ENCODE assay signal across 13 cellular contexts in genomic region chr14:61720302-61720677, GRCh38. TPM values are rescaled to one million over a fixed set of nuclear protein-coding genes. Genes with fewer than 3 reads are reported as not detected.
DNase-seq lines count a peak whose midpoint lies in the region; ATAC-seq and TF ChIP-seq lines count a peak whose summit lies in the region.
"Had no signal": no experiment of that assay in that cellular context is flagged by ENCODE, and none has a peak within 500 bp of the region (broad histone marks: within the 10 kb centered on the region; RNA-seq: fewer than 3 reads in every experiment).

No MANE protein-coding gene starts in this region.

- H3K36me3 ChIP-seq in cardiac muscle cell (peaks cover 32% of the 10 kb centered on the region), vagina (peaks cover 0 to 19% of the 10 kb centered on the region in 2 donors), upper lobe of left lung (peaks cover 7 to 40% (median 8%) of the 10 kb centered on the region in 4 donors)

- no peak for TF ChIP-seq EP300 in upper lobe of left lung (IDR thresholded peaks at IDR 0.05)

- peak in 1 of 2 donors; percentile 69 for DNase-seq in cardiac muscle cell (ENCODE audit: low read depth in 1 of 2, low spot score in 1 of 2)
- DNase-seq in cardiac septum (ENCODE audit: low spot score), result no peak
- no peak for DNase-seq in activated B cell treated with CpG ODN at 0.5 μM for 24 hours
- DNase-seq in immature natural killer cell, result no peak
- no peak for DNase-seq in vagina (ENCODE audit: extremely low spot score in 2 of 2)
- DNase-seq in hypothalamus (lab: John Stamatoyannopoulos, UW), result no peak
- no peak for DNase-seq in upper lobe of left lung
- no peak for DNase-seq in epidermal melanocyte (ENCODE audit: insufficient read length, low spot score)
- DNase-seq: cortex of kidney; glutamatergic neuron; NCI-H1105 treated with DMSO at 0.1 percent for 48 hours; stimulated activated CD8-positive, alpha-beta memory T cell treated with anti-CD3 and anti-CD28 coated beads, Interleukin-4, amount 100 ng/mL, for 48 hours had no signal

- peak overlapping the region; percentile 53 for H3K27ac ChIP-seq in cardiac muscle cell
- H3K27ac ChIP-seq in vagina, result peak overlapping the region; percentile 54
- no peak overlapping the region for H3K27ac ChIP-seq in upper lobe of left lung
- H3K27ac ChIP-seq: C4-2B had no signal

- no peaks in the 10 kb centered on the region for H3K9me3 ChIP-seq in cardiac muscle cell (ENCODE audit: low read depth)
- no peaks in the 10 kb centered on the region for H3K9me3 ChIP-seq in vagina
- H3K9me3 ChIP-seq in upper lobe of left lung, result no peaks in the 10 kb centered on the region

- 68 to 69% methylated on average over 9 of the region's 9 CpGs for WGBS in upper lobe of left lung, 2 donors

- H3K4me1 Mint-ChIP-seq in activated B cell treated with CpG ODN at 0.5 μM for 24 hours (peaks cover 81% of the 10 kb centered on the region), immature natural killer cell (peaks cover 48 to 74% of the 10 kb centered on the region in 2 donors)

- intact Hi-C loops in cardiac septum (cut with DNase I), result no loop called here
- intact Hi-C loops in activated B cell treated with CpG ODN at 0.5 μM for 24 hours (cut with micrococcal nuclease), result no loop called here
- intact Hi-C loops in vagina (cut with DNase I), result no loop called here

- POLR2A ChIA-PET in activated B cell treated with CpG ODN at 0.5 μM for 24 hours (lab: Charles Lee), result interaction anchor here (0.8 to 7.9 kb wide), 11 partner anchors 8 to 249 kb away, joined by 3 to 55 read pairs (median 5); partner anchors contain the start of gene HIF1A

- H3K27ac Mint-ChIP-seq in activated B cell treated with CpG ODN at 0.5 μM for 24 hours, result peak overlapping the region; percentile 84
- peak overlapping the region; percentile 58 to 86 (median 80) for H3K27ac Mint-ChIP-seq in immature natural killer cell

- peaks cover 32% of the 10 kb centered on the region for H3K36me3 Mint-ChIP-seq in activated B cell treated with CpG ODN at 0.5 μM for 24 hours (ENCODE audit: low read depth)
- peaks cover 7 to 18% (median 9%) of the 10 kb centered on the region in 3 donors for H3K36me3 Mint-ChIP-seq in immature natural killer cell

- CTCF ChIA-PET in activated B cell treated with CpG ODN at 0.5 μM for 24 hours (lab: Charles Lee), result interaction anchor here (1.1 to 3.1 kb wide), 6 partner anchors 10 to 249 kb away, joined by 3 to 12 read pairs (median 6); no protein-coding TSS in a partner anchor

- H3K27me3 ChIP-seq in cardiac muscle cell, result no peaks in the 10 kb centered on the region
- H3K27me3 ChIP-seq in vagina, result no peaks in the 10 kb centered on the region
- no peaks in the 10 kb centered on the region for H3K27me3 ChIP-seq in upper lobe of left lung

- peak overlapping the region; percentile 69 for H3K4me3 Mint-ChIP-seq in activated B cell treated with CpG ODN at 0.5 μM for 24 hours
- H3K4me3 Mint-ChIP-seq in immature natural killer cell, result peak overlapping the region; percentile 16 to 71 (median 44)

- peaks cover 30% of the 10 kb centered on the region for H3K4me1 ChIP-seq in cardiac muscle cell (ENCODE audit: low read depth)
- peaks cover 42% of the 10 kb centered on the region for H3K4me1 ChIP-seq in vagina
- H3K4me1 ChIP-seq in upper lobe of left lung, result peaks cover 15 to 36% (median 31%) of the 10 kb centered on the region in 4 donors

- H3K27me3 Mint-ChIP-seq in activated B cell treated with CpG ODN at 0.5 μM for 24 hours (no peaks in the 10 kb centered on the region), immature natural killer cell (ENCODE audit: low read depth in 3 of 3) (peaks cover 0 to 5% (median 0%) of the 10 kb centered on the region in 3 donors)

- ATAC-seq in activated B cell treated with CpG ODN at 0.5 μM for 24 hours (ENCODE audit: low read depth) (peak; percentile 40), upper lobe of left lung (ENCODE audit: low FRiP score in 2 of 2) (no peak)

- TF ChIP-seq POLR2A in vagina (IDR thresholded peaks at IDR 0.05), result no peak
- TF ChIP-seq POLR2A in upper lobe of left lung (IDR thresholded peaks at IDR 0.05), result no peak

- H3K9me3 Mint-ChIP-seq in activated B cell treated with CpG ODN at 0.5 μM for 24 hours, result no peaks in the 10 kb centered on the region
- no peaks in the 10 kb centered on the region for H3K9me3 Mint-ChIP-seq in immature natural killer cell

- TF ChIP-seq CTCF in cardiac muscle cell (IDR thresholded peaks at IDR 0.05; ENCODE audit: low read depth, low read length), result no peak
- TF ChIP-seq CTCF in activated B cell treated with CpG ODN at 0.5 μM for 24 hours (IDR thresholded peaks at IDR 0.05), result no peak
- no peak for TF ChIP-seq CTCF in vagina (IDR thresholded peaks at IDR 0.05)
- no peak for TF ChIP-seq CTCF in upper lobe of left lung (IDR thresholded peaks at IDR 0.05)

- H3K4me3 ChIP-seq in cardiac muscle cell (no peak overlapping the region), vagina (no peak overlapping the region), upper lobe of left lung (no peak overlapping the region)

RNA-seq across cellular contexts. Expression of gene HIF1A, which starts 25.0 kb away (rescaled TPM):
- total RNA-seq in cardiac muscle cell (107 and 108 TPM in 2 replicates), cardiac septum (73.2 TPM), activated B cell treated with CpG ODN at 0.5 μM for 24 hours (148 and 179 TPM in 2 replicates), vagina (140 TPM), upper lobe of left lung (100 to 1,000 TPM in 4 of 6 donors, 10 to 100 TPM in 2; 72.1 to 131 (median 116) TPM)
- polyA plus RNA-seq in cardiac muscle cell (119 and 166 TPM in 2 replicates), immature natural killer cell (10 to 100 TPM; 28.7 to 62.2 (median 34.3) TPM)

RNA-seq across cellular contexts. Expression of gene SNAPC1, which starts 41.9 kb away (rescaled TPM):
- total RNA-seq in cardiac muscle cell (12.9 and 13.0 TPM in 2 replicates), cardiac septum (5.0 TPM), activated B cell treated with CpG ODN at 0.5 μM for 24 hours (5.2 TPM in 2 replicates), vagina (6.6 TPM), upper lobe of left lung (1 to 10 TPM; 4.2 to 8.9 (median 4.7) TPM)
- polyA plus RNA-seq in cardiac muscle cell (17.3 and 23.8 TPM in 2 replicates), immature natural killer cell (1 to 10 TPM; 2.0 to 4.0 (median 3.4) TPM)

Comparison
In these comparisons a context has a peak if more than half of its experiments do, and no peak if none do; other contexts are left out.
1. H3K27ac ChIP-seq: peak in cardiac muscle cell (single experiment) and vagina (single experiment); none in upper lobe of left lung (0 of 4).